15 cellular contexts compared by ENCODE assay signal in the genomic region with DNA sequence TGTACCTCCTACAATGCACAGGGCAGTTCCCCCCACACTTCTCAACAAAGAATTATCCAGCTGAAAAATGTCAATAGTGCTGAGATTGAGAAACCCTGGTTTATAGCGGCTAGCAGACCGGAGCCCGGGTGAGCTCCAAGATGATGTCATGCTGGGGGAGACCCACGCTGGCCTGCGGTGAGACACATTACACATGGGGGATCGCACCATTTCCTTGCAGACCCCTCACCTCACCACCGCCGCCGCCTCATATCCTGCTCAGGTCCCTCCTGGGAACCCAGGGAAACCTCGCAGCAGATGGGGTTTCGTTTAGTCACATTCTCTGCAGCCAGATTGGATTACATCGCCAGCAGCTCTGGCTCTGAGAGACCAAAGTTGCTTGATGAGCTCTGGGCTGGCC. TPM values are rescaled to one million over a fixed set of nuclear protein-coding genes. Genes with fewer than 3 reads are reported as not detected.
DNase-seq lines count a peak whose midpoint lies in the region; ATAC-seq and TF ChIP-seq lines count a peak whose summit lies in the region.
"Had no signal": no experiment of that assay in that cellular context is flagged by ENCODE, and none has a peak within 500 bp of the region (broad histone marks: within the 10 kb centered on the region; RNA-seq: fewer than 3 reads in every experiment).

No MANE protein-coding gene starts in this region.

- intact Hi-C loops in testis (cut with DNase I; ENCODE audit: low total_unique reads): no loop called here

- no peaks in the 10 kb centered on the region for H3K4me1 ChIP-seq in testis
- H3K4me1 ChIP-seq: neural progenitor cell had no signal

- no peaks in the 10 kb centered on the region for H3K9me3 ChIP-seq in testis
- H3K9me3 ChIP-seq: spleen had no signal

- H3K36me3 ChIP-seq in testis (ENCODE audit: low read depth, missing control alignments): no peaks in the 10 kb centered on the region
- H3K36me3 ChIP-seq: neural progenitor cell, spleen had no signal

- H3K4me3 Mint-ChIP-seq in nephron: peak overlapping the region in 2 of 3 experiments; percentile 3 to 7
- no peak overlapping the region for H3K4me3 Mint-ChIP-seq in stimulated activated effector memory CD8-positive, alpha-beta T cell treated with anti-CD3 and anti-CD28 coated beads, Interleukin-12 subunit alpha, Interleukin-12 subunit beta, amount 100 ng/mL, for 72 hours
- H3K4me3 Mint-ChIP-seq in type B pancreatic cell: no peak overlapping the region
- H3K4me3 Mint-ChIP-seq: activated naive CD4-positive, alpha-beta T cell treated with anti-CD3 and anti-CD28 coated beads for 36 hours; neural progenitor cell had no signal

- no peak for ATAC-seq in stimulated activated effector memory CD8-positive, alpha-beta T cell treated with anti-CD3 and anti-CD28 coated beads, Interleukin-12 subunit alpha, Interleukin-12 subunit beta, amount 100 ng/mL, for 72 hours

- H3K27me3 ChIP-seq in testis: no peaks in the 10 kb centered on the region
- H3K27me3 ChIP-seq: neural progenitor cell had no signal

- TF ChIP-seq POLR2A in testis (IDR thresholded peaks at IDR 0.05): no peak

- H3K4me1 Mint-ChIP-seq in nephron (peaks cover 49% of the 10 kb centered on the region), type B pancreatic cell (ENCODE audit: unreplicated experiment) (peaks cover 21% of the 10 kb centered on the region)
- H3K4me1 Mint-ChIP-seq in stimulated activated effector memory CD8-positive, alpha-beta T cell treated with anti-CD3 and anti-CD28 coated beads, Interleukin-12 subunit alpha, Interleukin-12 subunit beta, amount 100 ng/mL, for 72 hours: no peaks in the 10 kb centered on the region
- H3K4me1 Mint-ChIP-seq: neural progenitor cell had no signal

- H3K27ac Mint-ChIP-seq in nephron (peak overlapping the region in 2 of 3 experiments; percentile 53 to 55), type B pancreatic cell (no peak overlapping the region)
- H3K27ac Mint-ChIP-seq in stimulated activated effector memory CD8-positive, alpha-beta T cell treated with anti-CD3 and anti-CD28 coated beads, Interleukin-12 subunit alpha, Interleukin-12 subunit beta, amount 100 ng/mL, for 72 hours: no peak overlapping the region
- H3K27ac Mint-ChIP-seq: activated naive CD4-positive, alpha-beta T cell treated with anti-CD3 and anti-CD28 coated beads for 36 hours; neural progenitor cell had no signal

- WGBS in testis, 2 donors: 63 to 73% methylated on average over 12 of the region's 12 CpGs

- no peak overlapping the region for H3K27ac ChIP-seq in testis
- H3K27ac ChIP-seq: HL-60, neural progenitor cell, spleen had no signal

- peak; percentile 48 for DNase-seq in AG08396 (ENCODE audit: low spot score)
- peak; percentile 94 for DNase-seq in NCI-H2171 treated with DMSO at 0.1 percent for 48 hours (lab: John Stamatoyannopoulos, UW)
- DNase-seq in fibroblast of mammary gland (ENCODE audit: low read depth): peak; percentile 90
- DNase-seq in testis: no peak
- DNase-seq in stimulated activated effector memory CD8-positive, alpha-beta T cell treated with anti-CD3 and anti-CD28 coated beads, Interleukin-12 subunit alpha, Interleukin-12 subunit beta, amount 100 ng/mL, for 72 hours (ENCODE audit: low spot score in 2 of 2): no peak
- no peak for DNase-seq in type B pancreatic cell (ENCODE audit: extremely low spot score, unreplicated experiment)
- DNase-seq in NCI-H2227 treated with DMSO at 0.1 percent for 48 hours (lab: John Stamatoyannopoulos, UW): no peak
- DNase-seq: activated naive CD4-positive, alpha-beta T cell treated with anti-CD3 and anti-CD28 coated beads for 36 hours; hippocampal formation; NCI-H2107; spleen had no signal

- H3K4me3 ChIP-seq in fibroblast of mammary gland (ENCODE audit: control insufficient read depth, low read depth, low read length) (no peak overlapping the region), testis (no peak overlapping the region)
- H3K4me3 ChIP-seq: lung, neural progenitor cell, spleen had no signal

- TF ChIP-seq CTCF in fibroblast of mammary gland (conservative IDR thresholded peaks at IDR 0.05; ENCODE audit: control insufficient read depth, insufficient read depth, low read depth, low read length) (no peak), nephron (IDR thresholded peaks at IDR 0.05; ENCODE audit: unreplicated experiment in 3 of 3) (no peak), testis (IDR thresholded peaks at IDR 0.05) (no peak), type B pancreatic cell (conservative IDR thresholded peaks at IDR 0.05) (no peak)

- no peaks in the 10 kb centered on the region for H3K36me3 Mint-ChIP-seq in nephron (ENCODE audit: low read depth)
- no peaks in the 10 kb centered on the region for H3K36me3 Mint-ChIP-seq in stimulated activated effector memory CD8-positive, alpha-beta T cell treated with anti-CD3 and anti-CD28 coated beads, Interleukin-12 subunit alpha, Interleukin-12 subunit beta, amount 100 ng/mL, for 72 hours
- H3K36me3 Mint-ChIP-seq in type B pancreatic cell: no peaks in the 10 kb centered on the region
- H3K36me3 Mint-ChIP-seq: neural progenitor cell had no signal

- H3K9me3 Mint-ChIP-seq in nephron: no peaks in the 10 kb centered on the region
- H3K9me3 Mint-ChIP-seq in stimulated activated effector memory CD8-positive, alpha-beta T cell treated with anti-CD3 and anti-CD28 coated beads, Interleukin-12 subunit alpha, Interleukin-12 subunit beta, amount 100 ng/mL, for 72 hours: no peaks in the 10 kb centered on the region
- no peaks in the 10 kb centered on the region for H3K9me3 Mint-ChIP-seq in type B pancreatic cell
- H3K9me3 Mint-ChIP-seq: activated naive CD4-positive, alpha-beta T cell treated with anti-CD3 and anti-CD28 coated beads for 36 hours; neural progenitor cell had no signal

- H3K27me3 Mint-ChIP-seq in nephron (ENCODE audit: low read depth): no peaks in the 10 kb centered on the region
- peaks cover 11% of the 10 kb centered on the region for H3K27me3 Mint-ChIP-seq in type B pancreatic cell

RNA-seq across cellular contexts. Expression of a gene that starts 14.7 kb away (rescaled TPM):
- 1 to 10 TPM; 3.3 to 3.5 TPM for total RNA-seq in testis
- polyA plus RNA-seq in testis (ENCODE audit: insufficient read depth, low read depth, low replicate concordance): 44.0 TPM
- 16.1 and 95.2 TPM in 2 replicates for total RNA-seq in type B pancreatic cell (ENCODE audit: low replicate concordance)

Comparison
In these comparisons a context has a peak if more than half of its experiments do, and no peak if none do; other contexts are left out.
1. DNase-seq: peak in AG08396 (single experiment), NCI-H2171 treated with DMSO at 0.1 percent for 48 hours (single experiment) and fibroblast of mammary gland (single experiment); none in testis (single experiment), stimulated activated effector memory CD8-positive, alpha-beta T cell treated with anti-CD3 and anti-CD28 coated beads, Interleukin-12 subunit alpha, Interleukin-12 subunit beta, amount 100 ng/mL, for 72 hours (0 of 2), type B pancreatic cell (single experiment) and NCI-H2227 treated with DMSO at 0.1 percent for 48 hours (single experiment).
2. H3K27ac Mint-ChIP-seq: peak in nephron (2 of 3); none in stimulated activated effector memory CD8-positive, alpha-beta T cell treated with anti-CD3 and anti-CD28 coated beads, Interleukin-12 subunit alpha, Interleukin-12 subunit beta, amount 100 ng/mL, for 72 hours (single experiment) and type B pancreatic cell (single experiment).
3. H3K4me3 Mint-ChIP-seq: peak in nephron (2 of 3); none in stimulated activated effector memory CD8-positive, alpha-beta T cell treated with anti-CD3 and anti-CD28 coated beads, Interleukin-12 subunit alpha, Interleukin-12 subunit beta, amount 100 ng/mL, for 72 hours (single experiment) and type B pancreatic cell (single experiment).